Comparison of ENCODE assay signal across 1 cellular context in genomic region chr4:173899813-173900212, GRCh38.
TF ChIP-seq lines count a peak whose summit lies in the region.

No MANE protein-coding gene starts in this region.

TF ChIP-seq in HEK293, 187 proteins besides CTCF, POLR2A, EP300 and RAD21 (continued from another document and continues in another):
- TF ChIP-seq, protein P1, sequence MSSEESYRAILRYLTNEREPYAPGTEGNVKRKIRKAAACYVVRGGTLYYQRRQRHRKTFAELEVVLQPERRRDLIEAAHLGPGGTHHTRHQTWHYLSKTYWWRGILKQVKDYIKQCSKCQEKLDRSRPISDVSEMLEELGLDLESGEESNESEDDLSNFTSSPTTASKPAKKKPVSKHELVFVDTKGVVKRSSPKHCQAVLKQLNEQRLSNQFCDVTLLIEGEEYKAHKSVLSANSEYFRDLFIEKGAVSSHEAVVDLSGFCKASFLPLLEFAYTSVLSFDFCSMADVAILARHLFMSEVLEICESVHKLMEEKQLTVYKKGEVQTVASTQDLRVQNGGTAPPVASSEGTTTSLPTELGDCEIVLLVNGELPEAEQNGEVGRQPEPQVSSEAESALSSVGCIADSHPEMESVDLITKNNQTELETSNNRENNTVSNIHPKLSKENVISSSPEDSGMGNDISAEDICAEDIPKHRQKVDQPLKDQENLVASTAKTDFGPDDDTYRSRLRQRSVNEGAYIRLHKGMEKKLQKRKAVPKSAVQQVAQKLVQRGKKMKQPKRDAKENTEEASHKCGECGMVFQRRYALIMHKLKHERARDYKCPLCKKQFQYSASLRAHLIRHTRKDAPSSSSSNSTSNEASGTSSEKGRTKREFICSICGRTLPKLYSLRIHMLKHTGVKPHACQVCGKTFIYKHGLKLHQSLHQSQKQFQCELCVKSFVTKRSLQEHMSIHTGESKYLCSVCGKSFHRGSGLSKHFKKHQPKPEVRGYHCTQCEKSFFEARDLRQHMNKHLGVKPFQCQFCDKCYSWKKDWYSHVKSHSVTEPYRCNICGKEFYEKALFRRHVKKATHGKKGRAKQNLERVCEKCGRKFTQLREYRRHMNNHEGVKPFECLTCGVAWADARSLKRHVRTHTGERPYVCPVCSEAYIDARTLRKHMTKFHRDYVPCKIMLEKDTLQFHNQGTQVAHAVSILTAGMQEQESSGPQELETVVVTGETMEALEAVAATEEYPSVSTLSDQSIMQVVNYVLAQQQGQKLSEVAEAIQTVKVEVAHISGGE (tag by site-specific recombination; conservative IDR thresholded peaks at IDR 0.05; ENCODE audit: low read depth) = peak; percentile 57
- TF ChIP-seq, protein P2, sequence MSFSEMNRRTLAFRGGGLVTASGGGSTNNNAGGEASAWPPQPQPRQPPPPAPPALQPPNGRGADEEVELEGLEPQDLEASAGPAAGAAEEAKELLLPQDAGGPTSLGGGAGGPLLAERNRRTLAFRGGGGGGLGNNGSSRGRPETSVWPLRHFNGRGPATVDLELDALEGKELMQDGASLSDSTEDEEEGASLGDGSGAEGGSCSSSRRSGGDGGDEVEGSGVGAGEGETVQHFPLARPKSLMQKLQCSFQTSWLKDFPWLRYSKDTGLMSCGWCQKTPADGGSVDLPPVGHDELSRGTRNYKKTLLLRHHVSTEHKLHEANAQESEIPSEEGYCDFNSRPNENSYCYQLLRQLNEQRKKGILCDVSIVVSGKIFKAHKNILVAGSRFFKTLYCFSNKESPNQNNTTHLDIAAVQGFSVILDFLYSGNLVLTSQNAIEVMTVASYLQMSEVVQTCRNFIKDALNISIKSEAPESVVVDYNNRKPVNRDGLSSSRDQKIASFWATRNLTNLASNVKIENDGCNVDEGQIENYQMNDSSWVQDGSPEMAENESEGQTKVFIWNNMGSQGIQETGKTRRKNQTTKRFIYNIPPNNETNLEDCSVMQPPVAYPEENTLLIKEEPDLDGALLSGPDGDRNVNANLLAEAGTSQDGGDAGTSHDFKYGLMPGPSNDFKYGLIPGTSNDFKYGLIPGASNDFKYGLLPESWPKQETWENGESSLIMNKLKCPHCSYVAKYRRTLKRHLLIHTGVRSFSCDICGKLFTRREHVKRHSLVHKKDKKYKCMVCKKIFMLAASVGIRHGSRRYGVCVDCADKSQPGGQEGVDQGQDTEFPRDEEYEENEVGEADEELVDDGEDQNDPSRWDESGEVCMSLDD (tag by site-specific recombination; IDR thresholded peaks at IDR 0.05) = no peak
- TF ChIP-seq ZEB2 (tag by site-specific recombination; IDR thresholded peaks at IDR 0.05) = no peak
- TF ChIP-seq ZNF658 (tag by site-specific recombination; IDR thresholded peaks at IDR 0.05) = no peak
- TF ChIP-seq ZNF514 (tag by site-specific recombination; IDR thresholded peaks at IDR 0.05) = no peak
- TF ChIP-seq FEZF1 (tag by site-specific recombination; IDR thresholded peaks at IDR 0.05) = no peak
- no peak for TF ChIP-seq ZNF692 (tag by site-specific recombination; IDR thresholded peaks at IDR 0.05)
- TF ChIP-seq, protein P3, sequence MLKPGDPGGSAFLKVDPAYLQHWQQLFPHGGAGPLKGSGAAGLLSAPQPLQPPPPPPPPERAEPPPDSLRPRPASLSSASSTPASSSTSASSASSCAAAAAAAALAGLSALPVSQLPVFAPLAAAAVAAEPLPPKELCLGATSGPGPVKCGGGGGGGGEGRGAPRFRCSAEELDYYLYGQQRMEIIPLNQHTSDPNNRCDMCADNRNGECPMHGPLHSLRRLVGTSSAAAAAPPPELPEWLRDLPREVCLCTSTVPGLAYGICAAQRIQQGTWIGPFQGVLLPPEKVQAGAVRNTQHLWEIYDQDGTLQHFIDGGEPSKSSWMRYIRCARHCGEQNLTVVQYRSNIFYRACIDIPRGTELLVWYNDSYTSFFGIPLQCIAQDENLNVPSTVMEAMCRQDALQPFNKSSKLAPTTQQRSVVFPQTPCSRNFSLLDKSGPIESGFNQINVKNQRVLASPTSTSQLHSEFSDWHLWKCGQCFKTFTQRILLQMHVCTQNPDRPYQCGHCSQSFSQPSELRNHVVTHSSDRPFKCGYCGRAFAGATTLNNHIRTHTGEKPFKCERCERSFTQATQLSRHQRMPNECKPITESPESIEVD (tag by site-specific recombination; IDR thresholded peaks at IDR 0.05) = no peak
- no peak for TF ChIP-seq ZNF248 (tag by site-specific recombination; IDR thresholded peaks at IDR 0.05)
- TF ChIP-seq ZNF274 (IDR thresholded peaks at IDR 0.05; ENCODE audit: low read length) = no peak
- TF ChIP-seq ZNF274 (tag by site-specific recombination; IDR thresholded peaks at IDR 0.05; ENCODE audit: borderline replicate concordance) = no peak
- no peak for TF ChIP-seq ZNF433 (tag by site-specific recombination; IDR thresholded peaks at IDR 0.05; ENCODE audit: low read depth)
- no peak for TF ChIP-seq ZNF350 (tag by site-specific recombination; IDR thresholded peaks at IDR 0.05)
- no peak for TF ChIP-seq ZBTB1 (tag by site-specific recombination; IDR thresholded peaks at IDR 0.05)
- TF ChIP-seq ZNF660 (tag by site-specific recombination; IDR thresholded peaks at IDR 0.05) = no peak
- no peak for TF ChIP-seq ZNF645 (tag by site-specific recombination; IDR thresholded peaks at IDR 0.05)
- peak; percentile 75; the same call in 1 of the 2 replicates for TF ChIP-seq ZNF394 (tag by site-specific recombination; IDR thresholded peaks at IDR 0.05; ENCODE audit: borderline replicate concordance)
- TF ChIP-seq YY2 (tag by site-specific recombination; IDR thresholded peaks at IDR 0.05) = no peak
- no peak for TF ChIP-seq ZFP41 (tag by site-specific recombination; IDR thresholded peaks at IDR 0.05; ENCODE audit: borderline replicate concordance)
- TF ChIP-seq ZNF112 (tag by site-specific recombination; IDR thresholded peaks at IDR 0.05) = no peak
- TF ChIP-seq BCL11A (tag by site-specific recombination; IDR thresholded peaks at IDR 0.05; ENCODE audit: low read depth) = no peak
- TF ChIP-seq ZNF223 (tag by site-specific recombination; IDR thresholded peaks at IDR 0.05) = no peak
- TF ChIP-seq ZNF623 (tag by site-specific recombination; IDR thresholded peaks at IDR 0.05) = peak; percentile 51; the same call in 1 of the 2 replicates
- no peak for TF ChIP-seq ATF2 (tag by site-specific recombination; IDR thresholded peaks at IDR 0.05; ENCODE audit: low read depth)
- TF ChIP-seq ZNF521 (tag by site-specific recombination; IDR thresholded peaks at IDR 0.05) = no peak
- no peak for TF ChIP-seq EGR2 (tag by site-specific recombination; IDR thresholded peaks at IDR 0.05; ENCODE audit: low read depth)
- no peak for TF ChIP-seq ZNF776 (tag by site-specific recombination; IDR thresholded peaks at IDR 0.05; ENCODE audit: borderline replicate concordance)
- no peak for TF ChIP-seq ZNF830 (tag by site-specific recombination; IDR thresholded peaks at IDR 0.05; ENCODE audit: low read depth)
- no peak for TF ChIP-seq ZNF560 (tag by site-specific recombination; IDR thresholded peaks at IDR 0.05; ENCODE audit: borderline replicate concordance)
- TF ChIP-seq ZNF777 (tag by site-specific recombination; IDR thresholded peaks at IDR 0.05; ENCODE audit: borderline replicate concordance) = no peak
- TF ChIP-seq ZNF140 (tag by site-specific recombination; IDR thresholded peaks at IDR 0.05) = 0 out of 2 replicates have a peak, but pooled peaks have one; percentile 25
- TF ChIP-seq ZNF221 (tag by site-specific recombination; IDR thresholded peaks at IDR 0.05; ENCODE audit: borderline replicate concordance) = no peak
- no peak for TF ChIP-seq ZNF610 (tag by site-specific recombination; IDR thresholded peaks at IDR 0.05; ENCODE audit: borderline replicate concordance)
- no peak for TF ChIP-seq ZNF785 (tag by site-specific recombination; IDR thresholded peaks at IDR 0.05)
- no peak for TF ChIP-seq ZNF792 (tag by site-specific recombination; IDR thresholded peaks at IDR 0.05)
- TF ChIP-seq ZNF488 (tag by site-specific recombination; IDR thresholded peaks at IDR 0.05) = no peak
- TF ChIP-seq ZBTB8A (tag by site-specific recombination; IDR thresholded peaks at IDR 0.05) = peak; percentile 39; the same call in 1 of the 2 replicates
- TF ChIP-seq ZNF292 (tag by site-specific recombination; IDR thresholded peaks at IDR 0.05; ENCODE audit: borderline replicate concordance, low read depth) = no peak
- TF ChIP-seq HOXD13 (CRISPR knock-in tag; IDR thresholded peaks at IDR 0.05; ENCODE audit: borderline replicate concordance) = no peak
- no peak for TF ChIP-seq ZNF843 (tag by site-specific recombination; IDR thresholded peaks at IDR 0.05)
- TF ChIP-seq ZNF677 (tag by site-specific recombination; IDR thresholded peaks at IDR 0.05) = no peak
- no peak for TF ChIP-seq SCRT1 (tag by site-specific recombination; IDR thresholded peaks at IDR 0.05; ENCODE audit: borderline replicate concordance)
- no peak for TF ChIP-seq TCF7L2 (IDR thresholded peaks at IDR 0.05; ENCODE audit: borderline replicate concordance, low read depth, low read length)
- peak; percentile 60 for TF ChIP-seq ZNF555 (tag by site-specific recombination; conservative IDR thresholded peaks at IDR 0.05)
- no peak for TF ChIP-seq SP3 (tag by site-specific recombination; IDR thresholded peaks at IDR 0.05)
- TF ChIP-seq ZNF585B (tag by site-specific recombination; IDR thresholded peaks at IDR 0.05) = no peak
- no peak for TF ChIP-seq ZNF768 (tag by site-specific recombination; IDR thresholded peaks at IDR 0.05)
- no peak for TF ChIP-seq ZNF670 (tag by site-specific recombination; IDR thresholded peaks at IDR 0.05; ENCODE audit: low read depth)
- 0 out of 2 replicates have a peak, but pooled peaks have one; percentile 40 for TF ChIP-seq ZNF558 (tag by site-specific recombination; IDR thresholded peaks at IDR 0.05)
- no peak for TF ChIP-seq ZNF324 (tag by site-specific recombination; IDR thresholded peaks at IDR 0.05)
- TF ChIP-seq GLI2 (tag by site-specific recombination; IDR thresholded peaks at IDR 0.05; ENCODE audit: borderline replicate concordance, low read depth) = no peak
- no peak for TF ChIP-seq ZNF837 (tag by site-specific recombination; IDR thresholded peaks at IDR 0.05)
- TF ChIP-seq ZNF132 (tag by site-specific recombination; IDR thresholded peaks at IDR 0.05; ENCODE audit: borderline replicate concordance) = no peak
